In genomic region chr2:169824373-169825333, GRCh38 we compare ENCODE assay signal across 1 cellular context.
A peak's percentile ranks its signal among the peaks of the same experiment; 100 is the strongest.
TF ChIP-seq lines count a peak whose summit lies in the region.

Gene METTL5, minus strand, starts transcription at chr2:169824905. Its CDS starts 308 bp downstream, at chr2:169824597.

TF ChIP-seq in K562, 482 proteins besides CTCF, POLR2A, EP300 and RAD21 (continued from another document and continues in another):
- no peak for TF ChIP-seq THRB (CRISPR knock-in tag; conservative IDR thresholded peaks at IDR 0.05)
- no peak for TF ChIP-seq HEY1 (CRISPR knock-in tag; IDR thresholded peaks at IDR 0.05; ENCODE audit: borderline replicate concordance)
- TF ChIP-seq SIN3B (IDR thresholded peaks at IDR 0.05; ENCODE audit: low read depth), result peak; percentile 71
- 0 out of 4 replicates have a peak, but pooled peaks of 1 of the 2 experiments have one; percentile 86 for TF ChIP-seq UBTF (IDR thresholded peaks at IDR 0.05; ENCODE audit: borderline replicate concordance in 1 of 2, low read depth in 2 of 2, low read length in 2 of 2)
- no peak for TF ChIP-seq ELK3 (CRISPR knock-in tag; IDR thresholded peaks at IDR 0.05)
- TF ChIP-seq ZNF121 (CRISPR knock-in tag; conservative IDR thresholded peaks at IDR 0.05), result 0 out of 2 replicates have a peak, but pooled peaks have one; percentile 12
- no peak for TF ChIP-seq HES1 (IDR thresholded peaks at IDR 0.05; ENCODE audit: low read depth)
- TF ChIP-seq PRPF4 (IDR thresholded peaks at IDR 0.05; ENCODE audit: insufficient read depth, low read depth, low read length, poor library complexity, severe bottlenecking), result peak; percentile 46
- TF ChIP-seq XRCC3 (IDR thresholded peaks at IDR 0.05), result no peak
- no peak for TF ChIP-seq ZNF507 (tag; conservative IDR thresholded peaks at IDR 0.05)
- TF ChIP-seq ZNF655 (CRISPR knock-in tag; IDR thresholded peaks at IDR 0.05), result no peak
- TF ChIP-seq RREB1 (CRISPR knock-in tag; IDR thresholded peaks at IDR 0.05), result peak; percentile 87
- TF ChIP-seq MEIS2 (IDR thresholded peaks at IDR 0.05; ENCODE audit: partially characterized antibody), result peak; percentile 44
- peak; percentile 97 for TF ChIP-seq CBX1 (IDR thresholded peaks at IDR 0.05; ENCODE audit: low read depth)
- 0 out of 2 replicates have a peak, but pooled peaks have one; percentile 58 for TF ChIP-seq SRSF1 (IDR thresholded peaks at IDR 0.05; ENCODE audit: low read depth, low read length)
- no peak for TF ChIP-seq GATA2 (CRISPR knock-in tag; IDR thresholded peaks at IDR 0.05)
- TF ChIP-seq ID3 (CRISPR knock-in tag; IDR thresholded peaks at IDR 0.05), result no peak
- peak; percentile 81 for TF ChIP-seq ID3 (tag; IDR thresholded peaks at IDR 0.05)
- TF ChIP-seq PHB (CRISPR knock-in tag; IDR thresholded peaks at IDR 0.05), result no peak; the same call in 1 of the 2 replicates
- peak; percentile 94; the same call in 1 of the 2 replicates for TF ChIP-seq HMGXB4 (CRISPR knock-in tag; IDR thresholded peaks at IDR 0.05)
- TF ChIP-seq TEAD2 (tag; IDR thresholded peaks at IDR 0.05), result no peak
- TF ChIP-seq KLF16 (IDR thresholded peaks at IDR 0.05), result peak; percentile 47; the same call in 1 of the 2 replicates
- peak; percentile 74 for TF ChIP-seq SOX6 (IDR thresholded peaks at IDR 0.05)
- TF ChIP-seq ZSCAN29 (IDR thresholded peaks at IDR 0.05), result no peak
- TF ChIP-seq HMG20B (CRISPR knock-in tag; IDR thresholded peaks at IDR 0.05), result no peak
- TF ChIP-seq BRCA1 (IDR thresholded peaks at IDR 0.05), result no peak
- TF ChIP-seq BRCA1 (CRISPR knock-in tag; IDR thresholded peaks at IDR 0.05), result no peak
- no peak for TF ChIP-seq FOXO4 (CRISPR knock-in tag; IDR thresholded peaks at IDR 0.05)
- TF ChIP-seq CHAMP1 (IDR thresholded peaks at IDR 0.05), result peak; percentile 96
- peak in 1 of 2 experiments; percentile 20 for TF ChIP-seq AFF1 (IDR thresholded peaks at IDR 0.05; ENCODE audit: low read depth in 1 of 2, partially characterized antibody in 2 of 2)
- TF ChIP-seq SUPT5H (IDR thresholded peaks at IDR 0.05), result peak; percentile 87
